24 cellular contexts compared by ENCODE assay signal in the genomic region with DNA sequence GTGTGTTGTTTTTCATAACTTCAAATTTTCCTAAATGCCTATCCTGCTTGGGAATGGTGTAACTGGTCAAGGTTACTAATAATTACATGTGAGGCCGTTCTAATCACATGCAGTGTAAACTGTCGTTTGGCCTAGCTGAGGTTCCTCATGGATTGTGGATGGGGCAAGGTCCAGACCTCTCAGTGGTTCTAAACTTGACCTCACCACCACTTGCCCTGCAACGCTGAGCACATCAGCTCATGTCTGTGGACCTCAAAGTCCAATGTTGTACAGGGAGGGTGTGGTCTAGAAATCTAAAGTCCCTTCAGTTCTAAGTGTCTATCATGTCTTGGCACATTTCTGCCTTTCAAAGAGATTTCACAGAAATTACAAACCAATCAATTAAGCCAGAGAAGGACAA. TPM values are rescaled to one million over a fixed set of nuclear protein-coding genes. Genes with fewer than 3 reads are reported as not detected.
A peak's percentile ranks its signal among the peaks of the same experiment; 100 is the strongest.
DNase-seq lines count a peak whose midpoint lies in the region; ATAC-seq, FAIRE-seq and TF ChIP-seq lines count a peak whose summit lies in the region.
"Had no signal": no experiment of that assay in that cellular context is flagged by ENCODE, and none has a peak within 500 bp of the region (broad histone marks: within the 10 kb centered on the region; RNA-seq: fewer than 3 reads in every experiment).

No MANE protein-coding gene starts in this region.

- H3K4me3 ChIP-seq in RWPE2 (ENCODE audit: severe bottlenecking) (no peak overlapping the region), HepG2 (replicated peaks in 1 of 3; ENCODE audit: insufficient read depth in 1 of 3, low read depth in 2 of 3, low read length in 3 of 3) (no peak overlapping the region), skeletal muscle tissue (ENCODE audit: low read length in 3 of 3) (no peak overlapping the region)
- H3K4me3 ChIP-seq in naive thymus-derived CD4-positive, alpha-beta T cell (ENCODE audit: low read length), result no peak overlapping the region
- H3K4me3 ChIP-seq: A549; BLaER1 treated with 17β-estradiol and CSF1 and Interleukin-3, amounts not matched to agents 10 nM and 100 nM; GM23248 had no signal

- intact Hi-C loops in CD14-positive monocyte (cut with micrococcal nuclease) (no loop called here), HepG2 (cut with micrococcal nuclease; ENCODE audit: unreplicated experiment) (no loop called here)
- intact Hi-C loops in naive thymus-derived CD4-positive, alpha-beta T cell (cut with micrococcal nuclease), result no loop called here

- no peak overlapping the region for H3K27ac ChIP-seq in RWPE2 (ENCODE audit: poor library complexity, severe bottlenecking)
- no peak overlapping the region for H3K27ac ChIP-seq in HepG2 (ENCODE audit: extremely low read length, insufficient read depth, low read length)
- peak overlapping the region; percentile 5 for H3K27ac ChIP-seq in skeletal muscle tissue (ENCODE audit: low read depth, low read length)
- H3K27ac ChIP-seq in naive thymus-derived CD4-positive, alpha-beta T cell (ENCODE audit: low read depth, low read length), result no peak overlapping the region
- H3K27ac ChIP-seq: A549; BLaER1 treated with 17β-estradiol and CSF1 and Interleukin-3, amounts not matched to agents 10 nM and 100 nM; GM23248; HL-60; RWPE1 had no signal

- no peak for FAIRE-seq in HepG2 (lab: Jason Lieb, UNC)
- FAIRE-seq: A549, GM18507 had no signal

- BruUV-seq in HepG2 (replicated peaks; lab: Mats Ljungman, UMichigan), result no TSS peak

- in situ Hi-C loops in HepG2 (cut with HindIII; ENCODE audit: extremely low pct_ligation_motif_present, low pct_unique_long_range_greater_than_20kb), result no loop called here

- CTCF ChIA-PET in HepG2 (lab: Yijun Ruan, JAX; ENCODE audit: low intra/inter-chr PET ratio, low total read pairs), result no interaction called here
- CTCF ChIA-PET in naive thymus-derived CD4-positive, alpha-beta T cell (lab: Charles Lee), result no interaction called here

- H3K27ac Mint-ChIP-seq in CD14-positive monocyte (no peak overlapping the region), glutamatergic neuron (ENCODE audit: unreplicated experiment) (no peak overlapping the region)
- no peak overlapping the region for H3K27ac Mint-ChIP-seq in naive thymus-derived CD4-positive, alpha-beta T cell
- H3K27ac Mint-ChIP-seq: CD8-positive, alpha-beta T cell had no signal

- peaks cover 0 to 2% (median 2%) of the 10 kb centered on the region in 3 donors for H3K27me3 Mint-ChIP-seq in CD14-positive monocyte (ENCODE audit: low read depth in 3 of 3)
- H3K27me3 Mint-ChIP-seq in glutamatergic neuron (ENCODE audit: unreplicated experiment), result peaks cover 2% of the 10 kb centered on the region
- H3K27me3 Mint-ChIP-seq in naive thymus-derived CD4-positive, alpha-beta T cell, result peaks cover 0 to 2% (median 0%) of the 10 kb centered on the region in 5 donors

- H3K4me2 ChIP-seq in HepG2 (ENCODE audit: low read depth, low read length), result no peak overlapping the region
- H3K4me2 ChIP-seq: A549; BLaER1 treated with 17β-estradiol and CSF1 and Interleukin-3, amounts not matched to agents 10 nM and 100 nM had no signal

- no peaks in the 10 kb centered on the region for H3K27me3 ChIP-seq in RWPE2 (ENCODE audit: insufficient read depth, poor library complexity, severe bottlenecking)
- H3K27me3 ChIP-seq in HepG2 (ENCODE audit: control insufficient read depth in 1 of 2, insufficient read depth in 2 of 2, low read length in 2 of 2), result peaks cover 0 to 4% of the 10 kb centered on the region in 2 experiments; a peak in 2 of 5 replicates
- no peaks in the 10 kb centered on the region for H3K27me3 ChIP-seq in skeletal muscle tissue (ENCODE audit: control insufficient read depth in 3 of 3, insufficient read depth in 3 of 3, low read length in 3 of 3)
- H3K27me3 ChIP-seq in naive thymus-derived CD4-positive, alpha-beta T cell (ENCODE audit: control insufficient read depth in 2 of 2, insufficient read depth in 2 of 2, low read length in 2 of 2), result no peaks in the 10 kb centered on the region
- H3K27me3 ChIP-seq: BLaER1 treated with 17β-estradiol and CSF1 and Interleukin-3, amounts not matched to agents 10 nM and 100 nM had no signal

- H3K9me3 Mint-ChIP-seq in CD14-positive monocyte (no peaks in the 10 kb centered on the region), glutamatergic neuron (ENCODE audit: unreplicated experiment) (peaks cover 3% of the 10 kb centered on the region)
- H3K9me3 Mint-ChIP-seq in naive thymus-derived CD4-positive, alpha-beta T cell, result peaks cover 0 to 1% (median 0%) of the 10 kb centered on the region in 11 donors
- H3K9me3 Mint-ChIP-seq: CD8-positive, alpha-beta T cell had no signal

- H3K9me3 ChIP-seq in RWPE2 (ENCODE audit: severe bottlenecking) (no peaks in the 10 kb centered on the region), HepG2 (ENCODE audit: low read length) (no peaks in the 10 kb centered on the region), skeletal muscle tissue (ENCODE audit: control insufficient read depth in 3 of 3, low read length in 3 of 3) (no peaks in the 10 kb centered on the region)
- H3K9me3 ChIP-seq in naive thymus-derived CD4-positive, alpha-beta T cell (ENCODE audit: control insufficient read depth in 2 of 3, low read length in 3 of 3), result no peaks in the 10 kb centered on the region
- H3K9me3 ChIP-seq: A549; BLaER1 treated with 17β-estradiol and CSF1 and Interleukin-3, amounts not matched to agents 10 nM and 100 nM had no signal

- TF ChIP-seq POLR2A in HepG2 (IDR thresholded peaks at IDR 0.05; ENCODE audit: insufficient read depth in 1 of 2, low read depth in 2 of 2, low read length in 2 of 2), result no peak

- H3K4me1 ChIP-seq in RWPE2 (ENCODE audit: insufficient read depth, poor library complexity, severe bottlenecking), result no peaks in the 10 kb centered on the region
- peaks cover 10% of the 10 kb centered on the region; the same call in 1 of the 2 replicates for H3K4me1 ChIP-seq in HepG2 (ENCODE audit: insufficient read depth, low read length)
- H3K4me1 ChIP-seq in skeletal muscle tissue (ENCODE audit: control insufficient read depth in 3 of 3, insufficient read depth in 3 of 3, low read length in 3 of 3), result peaks cover 16 to 45% (median 41%) of the 10 kb centered on the region in 3 donors
- no peaks in the 10 kb centered on the region for H3K4me1 ChIP-seq in naive thymus-derived CD4-positive, alpha-beta T cell (ENCODE audit: control insufficient read depth in 2 of 2, insufficient read depth in 2 of 2, low read length in 2 of 2)
- H3K4me1 ChIP-seq: A549 had no signal

- H3K4me1 Mint-ChIP-seq in CD14-positive monocyte (no peaks in the 10 kb centered on the region), glutamatergic neuron (ENCODE audit: low read depth, unreplicated experiment) (no peaks in the 10 kb centered on the region)
- H3K4me1 Mint-ChIP-seq in naive thymus-derived CD4-positive, alpha-beta T cell, result no peaks in the 10 kb centered on the region

- 4% methylated on average over 3 of the region's 3 CpGs for WGBS in HepG2 (ENCODE audit: low lambda C conversion rate)

- ATAC-seq in RWPE2 (ENCODE audit: low read depth) (no peak), HepG2 (peak; percentile 48; the same call in 1 of the 3 replicates)
- no peak for ATAC-seq in naive thymus-derived CD4-positive, alpha-beta T cell
- ATAC-seq: A549; CD8-positive, alpha-beta T cell; Panc1 had no signal

- no peak for TF ChIP-seq RAD21 in HepG2 (CRISPR knock-in tag; IDR thresholded peaks at IDR 0.05)

- H3K36me3 Mint-ChIP-seq in CD14-positive monocyte (no peaks in the 10 kb centered on the region), glutamatergic neuron (ENCODE audit: unreplicated experiment) (no peaks in the 10 kb centered on the region)
- no peaks in the 10 kb centered on the region for H3K36me3 Mint-ChIP-seq in naive thymus-derived CD4-positive, alpha-beta T cell
- H3K36me3 Mint-ChIP-seq: CD8-positive, alpha-beta T cell had no signal

- DNase-seq in CD14-positive monocyte (ENCODE audit: low spot score), result peak; percentile 20
- DNase-seq in RWPE2 (ENCODE audit: low spot score), result peak; percentile 2
- DNase-seq in HepG2 (ENCODE audit: low spot score), result no peak
- DNase-seq in glutamatergic neuron, result no peak
- DNase-seq in naive thymus-derived CD4-positive, alpha-beta T cell, result no peak
- DNase-seq in CD1c-positive myeloid dendritic cell (ENCODE audit: extremely low spot score), result no peak
- DNase-seq: AML-193; CD8-positive, alpha-beta T cell; DMS 273 treated with DMSO at 0.1 percent for 48 hours; DND-41; GM23248; H7; NCI-H1048; NCI-H1694; NCI-H2227 treated with DMSO at 0.1 percent for 48 hours; SHP77 treated with DMSO at 0.1 percent for 48 hours had no signal

- no peak for TF ChIP-seq EP300 in HepG2 (IDR thresholded peaks at IDR 0.05; ENCODE audit: low read depth in 2 of 2, low read length in 2 of 2)
- TF ChIP-seq EP300 in HepG2 (CRISPR knock-in tag; IDR thresholded peaks at IDR 0.05; ENCODE audit: borderline replicate concordance), result no peak

- H2AFZ ChIP-seq in HepG2 (ENCODE audit: low read length), result no peak overlapping the region
- H2AFZ ChIP-seq: GM23248 had no signal

- H3K36me3 ChIP-seq in RWPE2 (ENCODE audit: low read depth), result no peaks in the 10 kb centered on the region
- no peaks in the 10 kb centered on the region for H3K36me3 ChIP-seq in HepG2 (replicated peaks in 1 of 2; ENCODE audit: control insufficient read depth in 1 of 2, insufficient read depth in 2 of 2, low read length in 2 of 2)
- H3K36me3 ChIP-seq in skeletal muscle tissue (ENCODE audit: control insufficient read depth in 3 of 3, insufficient read depth in 3 of 3, low read length in 3 of 3), result no peaks in the 10 kb centered on the region
- no peaks in the 10 kb centered on the region for H3K36me3 ChIP-seq in naive thymus-derived CD4-positive, alpha-beta T cell (ENCODE audit: control insufficient read depth in 2 of 3, insufficient read depth in 3 of 3, low read length in 3 of 3)
- H3K36me3 ChIP-seq: BLaER1 treated with 17β-estradiol and CSF1 and Interleukin-3, amounts not matched to agents 10 nM and 100 nM had no signal

- no peaks in the 10 kb centered on the region for H4K20me1 ChIP-seq in HepG2 (ENCODE audit: insufficient read depth, low read length)
- H4K20me1 ChIP-seq: BLaER1 treated with 17β-estradiol and CSF1 and Interleukin-3, amounts not matched to agents 10 nM and 100 nM had no signal

- POLR2A ChIA-PET in HepG2 (lab: Yijun Ruan, JAX), result no interaction called here
- POLR2A ChIA-PET in naive thymus-derived CD4-positive, alpha-beta T cell (lab: Charles Lee), result no interaction called here

- H3K79me2 ChIP-seq in HepG2 (ENCODE audit: insufficient read depth, low read length), result no peaks in the 10 kb centered on the region

- H3K9ac ChIP-seq in HepG2 (ENCODE audit: insufficient read depth, low read depth, low read length) (no peak overlapping the region), skeletal muscle tissue (ENCODE audit: low read depth in 1 of 3, low read length in 3 of 3) (no peak overlapping the region)
- H3K9ac ChIP-seq: BLaER1 treated with 17β-estradiol and CSF1 and Interleukin-3, amounts not matched to agents 10 nM and 100 nM; GM23248 had no signal

- H3K4me3 Mint-ChIP-seq in CD14-positive monocyte (no peak overlapping the region), glutamatergic neuron (ENCODE audit: unreplicated experiment) (no peak overlapping the region)
- H3K4me3 Mint-ChIP-seq in naive thymus-derived CD4-positive, alpha-beta T cell, result no peak overlapping the region
- H3K4me3 Mint-ChIP-seq: CD8-positive, alpha-beta T cell had no signal

- no peak for TF ChIP-seq CTCF in CD14-positive monocyte (IDR thresholded peaks at IDR 0.05)
- no peak for TF ChIP-seq CTCF in RWPE2 (IDR thresholded peaks at IDR 0.05; ENCODE audit: poor library complexity, severe bottlenecking)
- no peak for TF ChIP-seq CTCF in HepG2 (CRISPR knock-in tag; IDR thresholded peaks at IDR 0.05)
- TF ChIP-seq CTCF in glutamatergic neuron (IDR thresholded peaks at IDR 0.05; ENCODE audit: partially characterized antibody, unreplicated experiment), result no peak

RNA-seq across cellular contexts. Expression of a gene that starts 15.6 kb away (rescaled TPM):
- not detected for polyA plus RNA-seq in CD14-positive monocyte
- total RNA-seq in HepG2 (2016; rRNA removed; fragmentation: Illumina TruSeq; extraction: Trizol), result not detected in 2 replicates
- total RNA-seq in HepG2 (2016; cell fraction: cytosol; rRNA removed; fragmentation: Illumina TruSeq; extraction: Trizol; ENCODE audit: low read depth), result not detected in 2 replicates
- total RNA-seq in HepG2 (2016; cell fraction: insoluble cytoplasmic fraction; rRNA removed; fragmentation: Illumina TruSeq; extraction: Trizol), result not detected in 2 replicates
- not detected in 2 replicates for total RNA-seq in HepG2 (2016; cell fraction: membrane; rRNA removed; fragmentation: Illumina TruSeq; extraction: Trizol)
- not detected in 2 replicates for total RNA-seq in HepG2 (2016; cell fraction: nucleus; rRNA removed; fragmentation: Illumina TruSeq; extraction: Trizol)
- polyA plus RNA-seq in HepG2 (2011; rRNA removed), result not detected in 2 replicates
- not detected in 2 replicates for polyA plus RNA-seq in HepG2 (2011; cell fraction: cytosol; rRNA removed)
- not detected in 2 replicates for polyA plus RNA-seq in HepG2 (2011; cell fraction: nucleus; rRNA removed)
- not detected in 2 replicates for polyA plus RNA-seq in HepG2 (2012)
- not detected in 2 replicates for polyA plus RNA-seq in HepG2 (2016; cell fraction: cytosol; fragmentation: Illumina TruSeq; extraction: Trizol; ENCODE audit: low read depth)
- not detected in 2 replicates for polyA plus RNA-seq in HepG2 (2016; cell fraction: insoluble cytoplasmic fraction; fragmentation: Illumina TruSeq; extraction: Trizol; ENCODE audit: low read depth)
- polyA plus RNA-seq in HepG2 (2016; cell fraction: membrane; fragmentation: Illumina TruSeq; extraction: Trizol; ENCODE audit: low read depth), result not detected in 2 replicates
- polyA plus RNA-seq in HepG2 (2016; cell fraction: nucleus; fragmentation: Illumina TruSeq; extraction: Trizol; ENCODE audit: insufficient read depth, low read depth), result not detected in 2 replicates
- polyA minus RNA-seq in HepG2 (2011; rRNA and poly(A)+ RNA removed; ENCODE audit: low replicate concordance), result 0.07 TPM in 1 of 2 replicates, not detected in the other
- not detected in 2 replicates for polyA minus RNA-seq in HepG2 (2011; cell fraction: cytosol; rRNA and poly(A)+ RNA removed)
- not detected in 2 replicates for polyA minus RNA-seq in HepG2 (2011; cell fraction: nucleus; rRNA and poly(A)+ RNA removed)
- not detected for total RNA-seq in skeletal muscle tissue
- not detected for total RNA-seq in glutamatergic neuron (ENCODE audit: unreplicated experiment)
- not detected for total RNA-seq in naive thymus-derived CD4-positive, alpha-beta T cell
- polyA plus RNA-seq in naive thymus-derived CD4-positive, alpha-beta T cell, result not detected
- total RNA-seq: CD8-positive, alpha-beta T cell; GM23248; H7; NCI-H460 had no signal
- polyA plus RNA-seq: A549, GM23248 had no signal

RNA-seq across cellular contexts. Expression of a gene that starts 20.3 kb away (rescaled TPM):
- polyA plus RNA-seq in CD14-positive monocyte (not detected), HepG2 (2011; rRNA removed) (0.10 and 0.15 TPM in 2 replicates)
- total RNA-seq in HepG2 (2016; rRNA removed; fragmentation: Illumina TruSeq; extraction: Trizol) (0.13 and 0.17 TPM in 2 replicates), skeletal muscle tissue (1.6 TPM), glutamatergic neuron (ENCODE audit: unreplicated experiment) (3.3 TPM)
- not detected in 2 replicates for total RNA-seq in HepG2 (2016; cell fraction: cytosol; rRNA removed; fragmentation: Illumina TruSeq; extraction: Trizol; ENCODE audit: low read depth)
- total RNA-seq in HepG2 (2016; cell fraction: insoluble cytoplasmic fraction; rRNA removed; fragmentation: Illumina TruSeq; extraction: Trizol), result 0.11 and 0.18 TPM in 2 replicates
- total RNA-seq in HepG2 (2016; cell fraction: membrane; rRNA removed; fragmentation: Illumina TruSeq; extraction: Trizol), result 0.09 and 0.10 TPM in 2 replicates
- total RNA-seq in HepG2 (2016; cell fraction: nucleus; rRNA removed; fragmentation: Illumina TruSeq; extraction: Trizol), result 0.09 TPM in 2 replicates
- 0.09 TPM in 2 replicates for polyA plus RNA-seq in HepG2 (2011; cell fraction: cytosol; rRNA removed)
- 0.17 and 0.18 TPM in 2 replicates for polyA plus RNA-seq in HepG2 (2011; cell fraction: nucleus; rRNA removed)
- 0.13 and 0.17 TPM in 2 replicates for polyA plus RNA-seq in HepG2 (2012)
- not detected in 2 replicates for polyA plus RNA-seq in HepG2 (2016; cell fraction: cytosol; fragmentation: Illumina TruSeq; extraction: Trizol; ENCODE audit: low read depth)
- polyA plus RNA-seq in HepG2 (2016; cell fraction: insoluble cytoplasmic fraction; fragmentation: Illumina TruSeq; extraction: Trizol; ENCODE audit: low read depth), result 0.22 and 0.45 TPM in 2 replicates
- 0.07 and 0.12 TPM in 2 replicates for polyA plus RNA-seq in HepG2 (2016; cell fraction: membrane; fragmentation: Illumina TruSeq; extraction: Trizol; ENCODE audit: low read depth)
- 0.21 TPM in 1 of 2 replicates, not detected in the other for polyA plus RNA-seq in HepG2 (2016; cell fraction: nucleus; fragmentation: Illumina TruSeq; extraction: Trizol; ENCODE audit: insufficient read depth, low read depth)
- polyA minus RNA-seq in HepG2 (2011; rRNA and poly(A)+ RNA removed; ENCODE audit: low replicate concordance), result 0.34 and 2.9 TPM in 2 replicates
- not detected in 2 replicates for polyA minus RNA-seq in HepG2 (2011; cell fraction: cytosol; rRNA and poly(A)+ RNA removed)
- 0.12 TPM in 1 of 2 replicates, not detected in the other for polyA minus RNA-seq in HepG2 (2011; cell fraction: nucleus; rRNA and poly(A)+ RNA removed)
- not detected for total RNA-seq in naive thymus-derived CD4-positive, alpha-beta T cell
- polyA plus RNA-seq in naive thymus-derived CD4-positive, alpha-beta T cell, result under 1 TPM in 1 of 2 donors, not detected in 1; 0.12 TPM
- total RNA-seq: CD8-positive, alpha-beta T cell; GM23248; NCI-H460 had no signal

RNA-seq across cellular contexts. Expression of a gene that starts 41.5 kb away (rescaled TPM):
- polyA plus RNA-seq in CD14-positive monocyte (not detected), HepG2 (2011; rRNA removed) (not detected in 2 replicates)
- total RNA-seq in HepG2 (2016; rRNA removed; fragmentation: Illumina TruSeq; extraction: Trizol) (not detected in 2 replicates), skeletal muscle tissue (not detected), glutamatergic neuron (ENCODE audit: unreplicated experiment) (not detected)
- not detected in 2 replicates for total RNA-seq in HepG2 (2016; cell fraction: cytosol; rRNA removed; fragmentation: Illumina TruSeq; extraction: Trizol; ENCODE audit: low read depth)
- total RNA-seq in HepG2 (2016; cell fraction: insoluble cytoplasmic fraction; rRNA removed; fragmentation: Illumina TruSeq; extraction: Trizol), result not detected in 2 replicates
- not detected in 2 replicates for total RNA-seq in HepG2 (2016; cell fraction: membrane; rRNA removed; fragmentation: Illumina TruSeq; extraction: Trizol)
- not detected in 2 replicates for total RNA-seq in HepG2 (2016; cell fraction: nucleus; rRNA removed; fragmentation: Illumina TruSeq; extraction: Trizol)
- not detected in 2 replicates for polyA plus RNA-seq in HepG2 (2011; cell fraction: cytosol; rRNA removed)
- polyA plus RNA-seq in HepG2 (2011; cell fraction: nucleus; rRNA removed), result not detected in 2 replicates
- not detected in 2 replicates for polyA plus RNA-seq in HepG2 (2012)
- not detected in 2 replicates for polyA plus RNA-seq in HepG2 (2016; cell fraction: cytosol; fragmentation: Illumina TruSeq; extraction: Trizol; ENCODE audit: low read depth)
- polyA plus RNA-seq in HepG2 (2016; cell fraction: insoluble cytoplasmic fraction; fragmentation: Illumina TruSeq; extraction: Trizol; ENCODE audit: low read depth), result not detected in 2 replicates
- not detected in 2 replicates for polyA plus RNA-seq in HepG2 (2016; cell fraction: membrane; fragmentation: Illumina TruSeq; extraction: Trizol; ENCODE audit: low read depth)
- polyA plus RNA-seq in HepG2 (2016; cell fraction: nucleus; fragmentation: Illumina TruSeq; extraction: Trizol; ENCODE audit: insufficient read depth, low read depth), result not detected in 2 replicates
- not detected in 2 replicates for polyA minus RNA-seq in HepG2 (2011; rRNA and poly(A)+ RNA removed; ENCODE audit: low replicate concordance)
- polyA minus RNA-seq in HepG2 (2011; cell fraction: cytosol; rRNA and poly(A)+ RNA removed), result not detected in 2 replicates
- polyA minus RNA-seq in HepG2 (2011; cell fraction: nucleus; rRNA and poly(A)+ RNA removed), result not detected in 2 replicates
- total RNA-seq in naive thymus-derived CD4-positive, alpha-beta T cell, result not detected
- not detected for polyA plus RNA-seq in naive thymus-derived CD4-positive, alpha-beta T cell
- total RNA-seq: CD8-positive, alpha-beta T cell; GM23248; H7; NCI-H460 had no signal
- polyA plus RNA-seq: A549, GM23248 had no signal

Comparison
In these comparisons a context has a peak if more than half of its experiments do, and no peak if none do; other contexts are left out.
1. DNase-seq: peak in CD14-positive monocyte (single experiment) and RWPE2 (single experiment); none in HepG2 (single experiment), glutamatergic neuron (single experiment), naive thymus-derived CD4-positive, alpha-beta T cell (0 of 9) and CD1c-positive myeloid dendritic cell (single experiment).